7 cellular contexts compared by ENCODE assay signal in the genomic region with DNA sequence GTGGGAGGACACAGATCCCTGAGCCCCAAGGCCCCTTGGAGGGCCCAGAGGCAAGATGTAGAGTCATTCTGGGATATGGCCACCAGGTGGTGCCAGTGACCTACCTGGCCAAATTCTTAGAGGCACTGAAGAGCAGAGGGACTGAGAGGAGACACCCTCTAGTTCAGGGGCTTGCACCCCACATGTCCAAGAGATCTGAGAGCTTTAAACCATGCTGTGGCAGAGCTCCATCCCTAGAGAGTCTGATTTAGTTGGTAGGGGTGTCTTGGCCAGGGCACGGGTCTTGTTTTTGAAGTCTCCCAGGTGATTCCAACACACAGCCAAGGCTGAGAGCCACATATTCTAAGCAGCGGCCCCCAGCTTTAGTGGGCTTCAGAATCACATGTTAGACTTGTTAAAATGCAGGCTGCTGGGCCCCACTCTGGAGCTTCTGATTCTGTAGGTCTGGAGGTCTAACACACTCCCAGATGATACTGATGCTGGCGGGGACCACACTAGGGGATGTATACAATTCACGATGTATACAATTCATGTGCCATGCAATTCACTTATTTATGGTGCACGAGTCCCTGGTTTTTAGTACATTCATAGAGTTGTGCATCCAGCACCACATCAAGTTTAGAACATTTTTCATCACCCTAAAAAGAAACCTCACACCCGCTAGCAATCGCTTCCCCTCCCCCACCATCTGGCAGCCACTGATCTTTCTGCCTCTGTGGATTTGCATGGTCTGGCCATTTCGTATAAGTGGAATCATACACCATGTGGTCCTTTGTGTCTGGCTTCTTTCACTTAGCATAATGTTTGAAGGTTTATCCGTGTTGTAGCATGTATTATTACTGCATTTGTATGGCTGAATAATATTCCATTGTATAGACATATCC. TPM values are rescaled to one million over a fixed set of nuclear protein-coding genes. Genes with fewer than 3 reads are reported as not detected.
DNase-seq lines count a peak whose midpoint lies in the region; ATAC-seq and TF ChIP-seq lines count a peak whose summit lies in the region.

No MANE protein-coding gene starts in this region.

- H3K27ac ChIP-seq in Karpas-422 (ENCODE audit: low read length) (no peak overlapping the region), sigmoid colon (no peak overlapping the region)

- H3K4me3 ChIP-seq in GM12865 (ENCODE audit: low read depth, low read length) (no peak overlapping the region), Karpas-422 (ENCODE audit: low read length) (no peak overlapping the region), sigmoid colon (no peak overlapping the region)

- H3K9me3 ChIP-seq in Karpas-422 (ENCODE audit: low read length) (no peaks in the 10 kb centered on the region), sigmoid colon (no peaks in the 10 kb centered on the region)

- no peak overlapping the region for H2AFZ ChIP-seq in Karpas-422 (ENCODE audit: low read length)

- no peaks in the 10 kb centered on the region for H3K9me3 Mint-ChIP-seq in activated naive CD8-positive, alpha-beta T cell treated with anti-CD3 and anti-CD28 coated beads, Interleukin-2, amount 50 U/mL, for 24 hours

- WGBS in sigmoid colon, 2 donors, result 67 to 88% methylated on average over 9 of the region's 9 CpGs

- peak overlapping the region; percentile 47 for H3K27ac Mint-ChIP-seq in activated naive CD8-positive, alpha-beta T cell treated with anti-CD3 and anti-CD28 coated beads, Interleukin-2, amount 50 U/mL, for 24 hours

- H3K4me1 Mint-ChIP-seq in activated naive CD8-positive, alpha-beta T cell treated with anti-CD3 and anti-CD28 coated beads, Interleukin-2, amount 50 U/mL, for 24 hours, result peaks cover 10% of the 10 kb centered on the region

- no peak for TF ChIP-seq EP300 in sigmoid colon (IDR thresholded peaks at IDR 0.05)

- intact Hi-C loops in left ventricle myocardium superior (cut with micrococcal nuclease) (loop anchor here (5.0 kb wide), 2 partner anchors 207 to 332 kb away; no protein-coding TSS in a partner anchor), sigmoid colon (cut with DNase I) (loop anchor here (1.0 to 10.0 kb wide), 4 partner anchors 142 to 332 kb away; no protein-coding TSS in a partner anchor)

- no peaks in the 10 kb centered on the region for H3K9me2 ChIP-seq in Karpas-422 (replicated peaks; ENCODE audit: insufficient read depth, low read length)

- H3K36me3 ChIP-seq in Karpas-422 (ENCODE audit: insufficient read depth, low read length) (peaks cover 30% of the 10 kb centered on the region), sigmoid colon (peaks cover 0 to 51% (median 0%) of the 10 kb centered on the region in 4 donors)

- ATAC-seq in activated naive CD8-positive, alpha-beta T cell treated with anti-CD3 and anti-CD28 coated beads, Interleukin-2, amount 50 U/mL, for 24 hours, result peak; percentile 77
- ATAC-seq in left ventricle myocardium superior (peak; percentile 78), HG03520 (IDR thresholded peaks at IDR 0.05; ENCODE audit: unreplicated experiment) (no peak)

- H4K20me1 ChIP-seq in Karpas-422 (ENCODE audit: insufficient read depth, low read depth, low read length), result peaks cover 6% of the 10 kb centered on the region; the same call in 1 of the 2 replicates

- H3K27me3 ChIP-seq in Karpas-422 (ENCODE audit: low read length) (no peaks in the 10 kb centered on the region), sigmoid colon (no peaks in the 10 kb centered on the region)

- no peaks in the 10 kb centered on the region for H3K36me3 Mint-ChIP-seq in activated naive CD8-positive, alpha-beta T cell treated with anti-CD3 and anti-CD28 coated beads, Interleukin-2, amount 50 U/mL, for 24 hours (ENCODE audit: low read depth)

- H3K4me2 ChIP-seq in Karpas-422 (ENCODE audit: low read depth, low read length, poor library complexity, severe bottlenecking), result no peak overlapping the region

- TF ChIP-seq CTCF in GM12865 (IDR thresholded peaks at IDR 0.05; ENCODE audit: insufficient read depth, low read depth, low read length, missing control alignments), result peak; percentile 91
- TF ChIP-seq CTCF in sigmoid colon (IDR thresholded peaks at IDR 0.05), result peak; percentile 69 to 94 (median 89)

- H3K9ac ChIP-seq in Karpas-422 (ENCODE audit: low read length), result no peak overlapping the region

- no peak overlapping the region for H3K4me3 Mint-ChIP-seq in activated naive CD8-positive, alpha-beta T cell treated with anti-CD3 and anti-CD28 coated beads, Interleukin-2, amount 50 U/mL, for 24 hours

- no peak for TF ChIP-seq POLR2A in sigmoid colon (IDR thresholded peaks at IDR 0.05)

- DNase-seq in GM12865 (ENCODE audit: low read depth) (peak; percentile 79), Karpas-422 (peak; percentile 86), SW480 (ENCODE audit: low spot score) (peak; percentile 40), left ventricle myocardium superior (peak; percentile 75), sigmoid colon (no peak)
- peak; percentile 76 for DNase-seq in activated naive CD8-positive, alpha-beta T cell treated with anti-CD3 and anti-CD28 coated beads, Interleukin-2, amount 50 U/mL, for 24 hours

- H3K79me2 ChIP-seq in Karpas-422 (ENCODE audit: low read length), result 0 out of 2 replicates have a peak, but pooled peaks cover 5% of the 10 kb centered on the region

- H3K4me1 ChIP-seq in Karpas-422 (ENCODE audit: low read length) (no peaks in the 10 kb centered on the region), sigmoid colon (peaks cover 0 to 13% (median 5%) of the 10 kb centered on the region in 4 donors)

- peaks cover 1% of the 10 kb centered on the region for H3K27me3 Mint-ChIP-seq in activated naive CD8-positive, alpha-beta T cell treated with anti-CD3 and anti-CD28 coated beads, Interleukin-2, amount 50 U/mL, for 24 hours

RNA-seq across cellular contexts. Expression of a gene that starts 52.3 kb away (rescaled TPM):
- total RNA-seq in Karpas-422 (2014; rRNA removed; shearing (Covaris generic); ENCODE audit: low replicate concordance), result 0.26 and 1.5 TPM in 2 replicates
- total RNA-seq in left ventricle myocardium superior (3.2 TPM), sigmoid colon (1 to 10 TPM in 2 of 4 donors, under 1 TPM in 2; 0.16 to 2.8 (median 1.0) TPM)
- polyA plus RNA-seq in sigmoid colon, result 1 to 10 TPM in 2 of 3 donors, not detected in 1; 1.6 to 5.0 TPM
